Comparison of ENCODE assay signal across 29 cellular contexts in genomic region chr5:123304777-123305316, GRCh38.
"Had no signal": no experiment of that assay in that cellular context is flagged by ENCODE, and none has a peak within 500 bp of the region (broad histone marks: within the 10 kb centered on the region; RNA-seq: fewer than 3 reads in every experiment).

No MANE protein-coding gene starts in this region.

- ATAC-seq: activated CD4-positive, CD25-positive, alpha-beta regulatory T cell treated with anti-CD3 and anti-CD28 coated beads, Interleukin-2, amount 50 U/mL, for 24 hours; activated CD8-positive, alpha-beta T cell treated with anti-CD3 and anti-CD28 coated beads for 36 hours; activated T-cell treated with anti-CD3 and anti-CD28 coated beads, Interleukin-2, amount 50 U/mL, for 4 hours; activated T-helper 17 cell treated with anti-CD3 and anti-CD28 coated beads, Interleukin-2, amount 50 U/mL, for 72 hours; esophagus mucosa; T-helper 17 cell had no signal

- DNase-seq: activated B cell treated with CpG ODN at 0.5 μM for 24 hours; activated CD4-positive, alpha-beta T cell treated with anti-CD3 and anti-CD28 coated beads for 48 hours; activated CD4-positive, alpha-beta T cell treated with anti-CD3 and anti-CD28 coated beads, Interleukin-2, amount 50 U/mL, for 1 hour; activated CD4-positive, alpha-beta T cell treated with anti-CD3 and anti-CD28 coated beads, Interleukin-2, amount 50 U/mL, for 48 hours; activated CD8-positive, alpha-beta memory T cell treated with anti-CD3 and anti-CD28 coated beads for 24 hours; activated CD8-positive, alpha-beta T cell treated with anti-CD3 and anti-CD28 coated beads for 36 hours; activated effector memory CD4-positive, alpha-beta T cell treated with Interleukin-2 at 50 U/mL for 16 hours; activated gamma-delta T cell treated with Interleukin-2 at 50 U/mL for 16 hours; activated naive CD4-positive, alpha-beta T cell treated with anti-CD3 and anti-CD28 coated beads, Interleukin-2, amount 50 U/mL, for 16 hours; activated naive CD4-positive, alpha-beta T cell treated with Interleukin-2 at 50 U/mL for 16 hours; activated T-cell treated with anti-CD3 and anti-CD28 coated beads, Interleukin-2, amount 50 U/mL, for 4 hours; amniotic stem cell; anterior cingulate cortex; brain microvascular endothelial cell; dorsolateral prefrontal cortex; effector memory CD4-positive, alpha-beta T cell; endodermal cell; foreskin fibroblast; head of caudate nucleus; T-helper 17 cell; T1000; WERI-Rb-1 had no signal

- FAIRE-seq: astrocyte, bronchial epithelial cell, frontal cortex had no signal

- H3K4me3 ChIP-seq: coronary artery, dorsolateral prefrontal cortex had no signal

- H3K36me3 ChIP-seq: brain microvascular endothelial cell, WERI-Rb-1 had no signal

- H3K27me3 ChIP-seq: brain microvascular endothelial cell had no signal

- H3K27ac ChIP-seq: brain microvascular endothelial cell, coronary artery, dorsolateral prefrontal cortex, WERI-Rb-1 had no signal
